In the genomic region with DNA sequence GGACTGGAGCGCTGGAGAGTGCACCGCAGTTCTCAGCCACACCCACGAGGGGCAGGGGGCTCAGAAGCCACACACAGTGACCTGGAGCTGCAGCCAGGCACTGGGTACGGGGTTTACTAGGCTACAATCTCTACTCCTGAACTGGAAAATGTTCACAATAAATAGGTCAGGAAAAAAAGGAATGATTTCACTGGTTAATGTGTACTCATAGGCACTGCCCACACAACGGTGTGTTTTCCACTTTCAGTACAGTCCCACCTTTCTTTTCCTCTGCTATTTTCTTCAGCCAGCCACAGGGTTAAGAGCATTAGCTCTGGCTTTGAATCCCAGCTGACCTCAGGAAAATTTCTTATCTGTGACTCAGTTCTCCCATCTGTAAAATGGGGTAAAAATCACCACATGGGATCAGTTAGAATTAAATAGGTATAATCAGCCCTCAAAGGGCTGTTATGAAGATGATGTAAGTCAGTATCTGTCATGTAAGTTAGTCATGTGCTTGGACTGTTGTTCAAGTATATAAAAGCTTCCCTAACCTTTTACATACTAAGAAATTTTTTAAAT, we compare ENCODE assay signal across 11 cellular contexts. TPM values are rescaled to one million over a fixed set of nuclear protein-coding genes. Genes with fewer than 3 reads are reported as not detected.
DNase-seq lines count a peak whose midpoint lies in the region; ATAC-seq, FAIRE-seq and TF ChIP-seq lines count a peak whose summit lies in the region.
"Had no signal": no experiment of that assay in that cellular context is flagged by ENCODE, and none has a peak within 500 bp of the region (broad histone marks: within the 10 kb centered on the region; RNA-seq: fewer than 3 reads in every experiment).

No MANE protein-coding gene starts in this region.

- peak; percentile 74 for ATAC-seq in activated CD8-positive, alpha-beta T cell treated with anti-CD3 and anti-CD28 coated beads for 36 hours
- no peak for ATAC-seq in activated CD8-positive, alpha-beta T cell treated with anti-CD3 and anti-CD28 coated beads, Interleukin-2, amount 10 ng/mL, durations not matched to agents 7 days and 5 days
- ATAC-seq in HG03045 (IDR thresholded peaks at IDR 0.05; ENCODE audit: unreplicated experiment): no peak

- TF ChIP-seq POLR2A in suprapubic skin (IDR thresholded peaks at IDR 0.05): no peak
- no peak for TF ChIP-seq POLR2A in Peyer's patch (IDR thresholded peaks at IDR 0.05)

- peaks cover 25% of the 10 kb centered on the region for H3K4me1 Mint-ChIP-seq in activated CD8-positive, alpha-beta T cell treated with anti-CD3 and anti-CD28 coated beads for 36 hours (ENCODE audit: low read depth)
- peaks cover 9% of the 10 kb centered on the region for H3K4me1 Mint-ChIP-seq in activated CD8-positive, alpha-beta T cell treated with anti-CD3 and anti-CD28 coated beads, Interleukin-2, amount 10 ng/mL, durations not matched to agents 7 days and 5 days (ENCODE audit: low read depth)
- H3K4me1 Mint-ChIP-seq in astrocyte (ENCODE audit: low read depth, unreplicated experiment): peaks cover 59% of the 10 kb centered on the region

- H3K9me3 Mint-ChIP-seq in activated CD8-positive, alpha-beta T cell treated with anti-CD3 and anti-CD28 coated beads for 36 hours: no peaks in the 10 kb centered on the region
- no peaks in the 10 kb centered on the region for H3K9me3 Mint-ChIP-seq in activated CD8-positive, alpha-beta T cell treated with anti-CD3 and anti-CD28 coated beads, Interleukin-2, amount 10 ng/mL, durations not matched to agents 7 days and 5 days (ENCODE audit: insufficient read depth)
- no peaks in the 10 kb centered on the region for H3K9me3 Mint-ChIP-seq in astrocyte (ENCODE audit: unreplicated experiment)

- H4K20me1 ChIP-seq in astrocyte (ENCODE audit: insufficient read depth, low read length): peaks cover 36% of the 10 kb centered on the region

- H2AFZ ChIP-seq in astrocyte (ENCODE audit: low read depth, low read length): no peak overlapping the region

- H3K36me3 Mint-ChIP-seq in activated CD8-positive, alpha-beta T cell treated with anti-CD3 and anti-CD28 coated beads for 36 hours (ENCODE audit: low read depth): peaks cover 3% of the 10 kb centered on the region
- H3K36me3 Mint-ChIP-seq in activated CD8-positive, alpha-beta T cell treated with anti-CD3 and anti-CD28 coated beads, Interleukin-2, amount 10 ng/mL, durations not matched to agents 7 days and 5 days (ENCODE audit: low read depth): no peaks in the 10 kb centered on the region
- H3K36me3 Mint-ChIP-seq in astrocyte (ENCODE audit: low read depth, unreplicated experiment): peaks cover 17% of the 10 kb centered on the region

- H3K27me3 ChIP-seq in astrocyte (ENCODE audit: insufficient read depth, low read length) (no peaks in the 10 kb centered on the region), suprapubic skin (no peaks in the 10 kb centered on the region), Peyer's patch (no peaks in the 10 kb centered on the region)

- H3K4me2 ChIP-seq in astrocyte (ENCODE audit: low read length): peak overlapping the region; percentile 66

- no peak overlapping the region for H3K4me3 ChIP-seq in astrocyte (ENCODE audit: insufficient read depth, low read depth, low read length)
- H3K4me3 ChIP-seq in suprapubic skin: no peak overlapping the region
- peak overlapping the region in 1 of 4 donors; percentile 12 for H3K4me3 ChIP-seq in Peyer's patch

- FAIRE-seq in astrocyte (lab: Jason Lieb, UNC): no peak
- FAIRE-seq: GM12892 had no signal

- peak overlapping the region; percentile 83 for H3K27ac ChIP-seq in astrocyte (ENCODE audit: low read depth, low read length)
- H3K27ac ChIP-seq in suprapubic skin: peak overlapping the region; percentile 41
- peak overlapping the region in 2 of 4 donors; percentile 72 to 84 for H3K27ac ChIP-seq in Peyer's patch

- H3K79me2 ChIP-seq in astrocyte (ENCODE audit: insufficient read depth, low read length): peaks cover 47% of the 10 kb centered on the region

- intact Hi-C loops in activated CD8-positive, alpha-beta T cell treated with anti-CD3 and anti-CD28 coated beads for 36 hours (cut with micrococcal nuclease): no loop called here

- H3K9ac ChIP-seq in astrocyte (ENCODE audit: low read length): peak overlapping the region; percentile 60

- TF ChIP-seq EP300 in suprapubic skin (IDR thresholded peaks at IDR 0.05): no peak

- H3K36me3 ChIP-seq in astrocyte (ENCODE audit: insufficient read depth, low read length): peaks cover 4% of the 10 kb centered on the region
- peaks cover 45% of the 10 kb centered on the region for H3K36me3 ChIP-seq in suprapubic skin
- H3K36me3 ChIP-seq in Peyer's patch: peaks cover 0 to 29% (median 0%) of the 10 kb centered on the region in 3 donors

- no peak for TF ChIP-seq CTCF in activated CD8-positive, alpha-beta T cell treated with anti-CD3 and anti-CD28 coated beads for 36 hours (IDR thresholded peaks at IDR 0.05)
- TF ChIP-seq CTCF in astrocyte (IDR thresholded peaks at IDR 0.05; ENCODE audit: insufficient read depth, low read depth, low read length) (no peak), suprapubic skin (IDR thresholded peaks at IDR 0.05) (no peak), Peyer's patch (IDR thresholded peaks at IDR 0.05) (no peak)

- CTCF ChIA-PET in activated CD8-positive, alpha-beta T cell treated with anti-CD3 and anti-CD28 coated beads for 36 hours (lab: Charles Lee): interaction anchor here (1.3 to 1.4 kb wide), 2 partner anchors 40 to 179 kb away, joined by 3 read pairs; no protein-coding TSS in a partner anchor
- CTCF ChIA-PET in activated CD8-positive, alpha-beta T cell treated with anti-CD3 and anti-CD28 coated beads, Interleukin-2, amount 10 ng/mL, durations not matched to agents 7 days and 5 days (lab: Charles Lee): no interaction called here

- H3K4me3 Mint-ChIP-seq in activated CD8-positive, alpha-beta T cell treated with anti-CD3 and anti-CD28 coated beads for 36 hours: no peak overlapping the region
- H3K4me3 Mint-ChIP-seq in activated CD8-positive, alpha-beta T cell treated with anti-CD3 and anti-CD28 coated beads, Interleukin-2, amount 10 ng/mL, durations not matched to agents 7 days and 5 days: no peak overlapping the region
- H3K4me3 Mint-ChIP-seq in astrocyte (ENCODE audit: unreplicated experiment): peak overlapping the region; percentile 9

- POLR2A ChIA-PET in activated CD8-positive, alpha-beta T cell treated with anti-CD3 and anti-CD28 coated beads for 36 hours (lab: Charles Lee): interaction anchor here (1.4 kb wide), 1 partner anchor 10 kb away, joined by 3 read pairs; no protein-coding TSS in a partner anchor
- POLR2A ChIA-PET in activated CD8-positive, alpha-beta T cell treated with anti-CD3 and anti-CD28 coated beads, Interleukin-2, amount 10 ng/mL, durations not matched to agents 7 days and 5 days (lab: Charles Lee): no interaction called here

- peaks cover 25% of the 10 kb centered on the region for H3K4me1 ChIP-seq in astrocyte (ENCODE audit: insufficient read depth, low read length)
- H3K4me1 ChIP-seq in suprapubic skin: peaks cover 25% of the 10 kb centered on the region
- H3K4me1 ChIP-seq in Peyer's patch: peaks cover 0 to 40% (median 4%) of the 10 kb centered on the region in 4 donors

- H3K27ac Mint-ChIP-seq in activated CD8-positive, alpha-beta T cell treated with anti-CD3 and anti-CD28 coated beads for 36 hours: peak overlapping the region; percentile 53
- H3K27ac Mint-ChIP-seq in activated CD8-positive, alpha-beta T cell treated with anti-CD3 and anti-CD28 coated beads, Interleukin-2, amount 10 ng/mL, durations not matched to agents 7 days and 5 days: no peak overlapping the region
- H3K27ac Mint-ChIP-seq in astrocyte (ENCODE audit: unreplicated experiment): peak overlapping the region; percentile 92

- no peak for DNase-seq in activated CD8-positive, alpha-beta T cell treated with anti-CD3 and anti-CD28 coated beads for 36 hours
- no peak for DNase-seq in activated CD8-positive, alpha-beta T cell treated with anti-CD3 and anti-CD28 coated beads, Interleukin-2, amount 10 ng/mL, durations not matched to agents 7 days and 5 days
- DNase-seq in astrocyte (ENCODE audit: low read depth) (peak; percentile 73), kidney glomerular epithelial cell (lab: John Stamatoyannopoulos, UW) (peak; percentile 87), suprapubic skin (ENCODE audit: low spot score in 2 of 2) (no peak), T-helper 2 cell (no peak), Peyer's patch (no peak)
- DNase-seq: amygdala, T-helper 9 cell had no signal

- WGBS in suprapubic skin: 58% methylated on average over 5 of the region's 5 CpGs

- no peaks in the 10 kb centered on the region for H3K9me3 ChIP-seq in astrocyte (ENCODE audit: insufficient read depth, low read depth, low read length)
- H3K9me3 ChIP-seq in suprapubic skin: no peaks in the 10 kb centered on the region
- no peaks in the 10 kb centered on the region for H3K9me3 ChIP-seq in Peyer's patch

- no peaks in the 10 kb centered on the region for H3K27me3 Mint-ChIP-seq in activated CD8-positive, alpha-beta T cell treated with anti-CD3 and anti-CD28 coated beads for 36 hours
- peaks cover 5% of the 10 kb centered on the region for H3K27me3 Mint-ChIP-seq in activated CD8-positive, alpha-beta T cell treated with anti-CD3 and anti-CD28 coated beads, Interleukin-2, amount 10 ng/mL, durations not matched to agents 7 days and 5 days (ENCODE audit: low read depth)
- no peaks in the 10 kb centered on the region for H3K27me3 Mint-ChIP-seq in astrocyte (ENCODE audit: low read depth, unreplicated experiment)

RNA-seq across cellular contexts. Expression of a gene that starts 35.7 kb away (rescaled TPM):
- 1 to 10 TPM; 4.6 to 5.9 TPM for total RNA-seq in activated CD8-positive, alpha-beta T cell treated with anti-CD3 and anti-CD28 coated beads for 36 hours
- total RNA-seq in activated CD8-positive, alpha-beta T cell treated with anti-CD3 and anti-CD28 coated beads, Interleukin-2, amount 10 ng/mL, durations not matched to agents 7 days and 5 days: 1 to 10 TPM; 2.6 to 2.7 TPM
- total RNA-seq in astrocyte (19.0 and 19.2 TPM in 2 replicates), suprapubic skin (10 to 100 TPM; 21.8 to 64.0 (median 28.8) TPM), Peyer's patch (10 to 100 TPM; 28.1 to 68.9 (median 55.9) TPM)

Comparison
In these comparisons a context has a peak if more than half of its experiments do, and no peak if none do; other contexts are left out.
1. DNase-seq: peak in astrocyte (single experiment) and kidney glomerular epithelial cell (single experiment); none in activated CD8-positive, alpha-beta T cell treated with anti-CD3 and anti-CD28 coated beads for 36 hours (single experiment), activated CD8-positive, alpha-beta T cell treated with anti-CD3 and anti-CD28 coated beads, Interleukin-2, amount 10 ng/mL, durations not matched to agents 7 days and 5 days (single experiment), suprapubic skin (0 of 2), T-helper 2 cell (0 of 5) and Peyer's patch (0 of 3).